1 cellular context compared by ENCODE assay signal in the genomic region with DNA sequence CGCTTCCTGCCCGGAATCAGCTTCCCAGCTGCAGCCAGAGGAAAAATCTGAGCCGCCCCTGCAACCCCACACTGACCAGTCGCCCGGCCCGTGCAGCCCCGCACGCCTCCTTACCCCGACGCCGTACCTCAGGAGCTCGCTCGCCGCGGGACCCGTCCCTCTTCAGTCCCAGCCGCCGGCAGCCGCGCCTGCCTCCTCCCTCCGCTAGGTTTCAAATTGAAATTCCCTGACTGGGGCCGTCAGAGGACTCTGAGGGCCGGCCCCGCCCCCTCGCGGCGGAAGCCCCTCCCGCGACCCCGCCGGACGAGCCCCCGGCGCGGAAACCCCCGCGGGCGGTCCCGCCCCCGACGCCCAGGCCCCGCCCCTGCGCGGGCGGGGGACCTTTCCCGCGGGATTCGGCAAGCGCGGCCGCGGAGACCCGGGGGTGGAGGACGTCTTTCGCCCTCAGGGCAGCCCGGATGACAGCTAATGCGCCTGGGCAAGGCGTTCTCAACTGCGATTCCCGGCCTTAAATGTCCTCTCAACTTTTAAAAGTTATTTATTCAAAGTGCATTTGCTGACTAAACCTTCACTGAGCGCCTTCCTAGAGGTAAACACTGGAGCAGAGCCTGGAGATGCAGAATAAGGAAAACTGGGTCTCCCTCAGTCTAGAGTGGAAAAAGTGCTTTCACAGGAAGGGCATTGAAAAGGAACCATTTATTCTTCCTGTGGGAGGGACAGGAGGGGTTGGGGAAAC.
TF ChIP-seq lines count a peak whose summit lies in the region.

A gene (minus strand): TSS at position 218 of the 736 bp plus-strand sequence. CDS start 106,760 bp downstream, outside the sequence.

TF ChIP-seq in HepG2, 621 proteins besides CTCF, POLR2A, EP300 and RAD21 (continued from another document and continues in another):
- TF ChIP-seq, protein P1, sequence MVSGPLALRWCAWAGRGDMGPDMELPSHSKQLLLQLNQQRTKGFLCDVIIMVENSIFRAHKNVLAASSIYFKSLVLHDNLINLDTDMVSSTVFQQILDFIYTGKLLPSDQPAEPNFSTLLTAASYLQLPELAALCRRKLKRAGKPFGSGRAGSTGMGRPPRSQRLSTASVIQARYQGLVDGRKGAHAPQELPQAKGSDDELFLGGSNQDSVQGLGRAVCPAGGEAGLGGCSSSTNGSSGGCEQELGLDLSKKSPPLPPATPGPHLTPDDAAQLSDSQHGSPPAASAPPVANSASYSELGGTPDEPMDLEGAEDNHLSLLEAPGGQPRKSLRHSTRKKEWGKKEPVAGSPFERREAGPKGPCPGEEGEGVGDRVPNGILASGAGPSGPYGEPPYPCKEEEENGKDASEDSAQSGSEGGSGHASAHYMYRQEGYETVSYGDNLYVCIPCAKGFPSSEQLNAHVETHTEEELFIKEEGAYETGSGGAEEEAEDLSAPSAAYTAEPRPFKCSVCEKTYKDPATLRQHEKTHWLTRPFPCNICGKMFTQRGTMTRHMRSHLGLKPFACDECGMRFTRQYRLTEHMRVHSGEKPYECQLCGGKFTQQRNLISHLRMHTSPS (CRISPR knock-in tag; IDR thresholded peaks at IDR 0.05; ENCODE audit: low read depth) = no peak
- TF ChIP-seq, protein P2, sequence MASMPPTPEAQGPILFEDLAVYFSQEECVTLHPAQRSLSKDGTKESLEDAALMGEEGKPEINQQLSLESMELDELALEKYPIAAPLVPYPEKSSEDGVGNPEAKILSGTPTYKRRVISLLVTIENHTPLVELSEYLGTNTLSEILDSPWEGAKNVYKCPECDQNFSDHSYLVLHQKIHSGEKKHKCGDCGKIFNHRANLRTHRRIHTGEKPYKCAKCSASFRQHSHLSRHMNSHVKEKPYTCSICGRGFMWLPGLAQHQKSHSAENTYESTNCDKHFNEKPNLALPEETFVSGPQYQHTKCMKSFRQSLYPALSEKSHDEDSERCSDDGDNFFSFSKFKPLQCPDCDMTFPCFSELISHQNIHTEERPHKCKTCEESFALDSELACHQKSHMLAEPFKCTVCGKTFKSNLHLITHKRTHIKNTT (CRISPR knock-in tag; IDR thresholded peaks at IDR 0.05) = no peak
- TF ChIP-seq MAFK (conservative IDR thresholded peaks at IDR 0.05 in 1 of 2, IDR thresholded peaks at IDR 0.05 in 1 of 2; ENCODE audit: low read length in 2 of 2) = no peak
- TF ChIP-seq, protein P3, sequence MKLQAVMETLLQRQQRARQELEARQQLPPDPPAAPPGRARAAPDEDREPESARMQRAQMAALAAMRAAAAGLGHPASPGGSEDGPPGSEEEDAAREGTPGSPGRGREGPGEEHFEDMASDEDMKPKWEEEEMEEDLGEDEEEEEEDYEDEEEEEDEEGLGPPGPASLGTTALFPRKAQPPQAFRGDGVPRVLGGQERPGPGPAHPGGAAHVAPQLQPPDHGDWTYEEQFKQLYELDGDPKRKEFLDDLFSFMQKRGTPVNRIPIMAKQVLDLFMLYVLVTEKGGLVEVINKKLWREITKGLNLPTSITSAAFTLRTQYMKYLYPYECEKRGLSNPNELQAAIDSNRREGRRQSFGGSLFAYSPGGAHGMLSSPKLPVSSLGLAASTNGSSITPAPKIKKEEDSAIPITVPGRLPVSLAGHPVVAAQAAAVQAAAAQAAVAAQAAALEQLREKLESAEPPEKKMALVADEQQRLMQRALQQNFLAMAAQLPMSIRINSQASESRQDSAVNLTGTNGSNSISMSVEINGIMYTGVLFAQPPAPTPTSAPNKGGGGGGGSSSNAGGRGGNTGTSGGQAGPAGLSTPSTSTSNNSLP (IDR thresholded peaks at IDR 0.05; ENCODE audit: low read depth, low read length) = no peak
- TF ChIP-seq, protein P4, sequence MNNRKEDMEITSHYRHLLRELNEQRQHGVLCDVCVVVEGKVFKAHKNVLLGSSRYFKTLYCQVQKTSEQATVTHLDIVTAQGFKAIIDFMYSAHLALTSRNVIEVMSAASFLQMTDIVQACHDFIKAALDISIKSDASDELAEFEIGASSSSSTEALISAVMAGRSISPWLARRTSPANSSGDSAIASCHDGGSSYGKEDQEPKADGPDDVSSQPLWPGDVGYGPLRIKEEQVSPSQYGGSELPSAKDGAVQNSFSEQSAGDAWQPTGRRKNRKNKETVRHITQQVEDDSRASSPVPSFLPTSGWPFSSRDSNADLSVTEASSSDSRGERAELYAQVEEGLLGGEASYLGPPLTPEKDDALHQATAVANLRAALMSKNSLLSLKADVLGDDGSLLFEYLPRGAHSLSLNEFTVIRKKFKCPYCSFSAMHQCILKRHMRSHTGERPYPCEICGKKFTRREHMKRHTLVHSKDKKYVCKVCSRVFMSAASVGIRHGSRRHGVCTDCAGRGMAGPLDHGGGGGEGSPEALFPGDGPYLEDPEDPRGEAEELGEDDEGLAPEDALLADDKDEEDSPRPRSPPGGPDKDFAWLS (CRISPR knock-in tag; IDR thresholded peaks at IDR 0.05; ENCODE audit: borderline replicate concordance) = no peak
- TF ChIP-seq, protein P5, sequence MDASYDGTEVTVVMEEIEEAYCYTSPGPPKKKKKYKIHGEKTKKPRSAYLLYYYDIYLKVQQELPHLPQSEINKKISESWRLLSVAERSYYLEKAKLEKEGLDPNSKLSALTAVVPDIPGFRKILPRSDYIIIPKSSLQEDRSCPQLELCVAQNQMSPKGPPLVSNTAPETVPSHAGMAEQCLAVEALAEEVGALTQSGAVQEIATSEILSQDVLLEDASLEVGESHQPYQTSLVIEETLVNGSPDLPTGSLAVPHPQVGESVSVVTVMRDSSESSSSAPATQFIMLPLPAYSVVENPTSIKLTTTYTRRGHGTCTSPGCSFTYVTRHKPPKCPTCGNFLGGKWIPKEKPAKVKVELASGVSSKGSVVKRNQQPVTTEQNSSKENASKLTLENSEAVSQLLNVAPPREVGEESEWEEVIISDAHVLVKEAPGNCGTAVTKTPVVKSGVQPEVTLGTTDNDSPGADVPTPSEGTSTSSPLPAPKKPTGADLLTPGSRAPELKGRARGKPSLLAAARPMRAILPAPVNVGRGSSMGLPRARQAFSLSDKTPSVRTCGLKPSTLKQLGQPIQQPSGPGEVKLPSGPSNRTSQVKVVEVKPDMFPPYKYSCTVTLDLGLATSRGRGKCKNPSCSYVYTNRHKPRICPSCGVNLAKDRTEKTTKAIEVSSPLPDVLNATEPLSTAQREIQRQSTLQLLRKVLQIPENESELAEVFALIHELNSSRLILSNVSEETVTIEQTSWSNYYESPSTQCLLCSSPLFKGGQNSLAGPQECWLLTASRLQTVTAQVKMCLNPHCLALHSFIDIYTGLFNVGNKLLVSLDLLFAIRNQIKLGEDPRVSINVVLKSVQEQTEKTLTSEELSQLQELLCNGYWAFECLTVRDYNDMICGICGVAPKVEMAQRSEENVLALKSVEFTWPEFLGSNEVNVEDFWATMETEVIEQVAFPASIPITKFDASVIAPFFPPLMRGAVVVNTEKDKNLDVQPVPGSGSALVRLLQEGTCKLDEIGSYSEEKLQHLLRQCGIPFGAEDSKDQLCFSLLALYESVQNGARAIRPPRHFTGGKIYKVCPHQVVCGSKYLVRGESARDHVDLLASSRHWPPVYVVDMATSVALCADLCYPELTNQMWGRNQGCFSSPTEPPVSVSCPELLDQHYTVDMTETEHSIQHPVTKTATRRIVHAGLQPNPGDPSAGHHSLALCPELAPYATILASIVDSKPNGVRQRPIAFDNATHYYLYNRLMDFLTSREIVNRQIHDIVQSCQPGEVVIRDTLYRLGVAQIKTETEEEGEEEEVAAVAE (CRISPR knock-in tag; IDR thresholded peaks at IDR 0.05; ENCODE audit: borderline replicate concordance) = peak; percentile 46; the same call in 1 of the 2 replicates
- TF ChIP-seq NR2C2 (CRISPR knock-in tag; IDR thresholded peaks at IDR 0.05; ENCODE audit: borderline replicate concordance) = peak; percentile 79
- no peak for TF ChIP-seq NCOA5 (CRISPR knock-in tag; IDR thresholded peaks at IDR 0.05)
- no peak for TF ChIP-seq ZNF607 (CRISPR knock-in tag; IDR thresholded peaks at IDR 0.05; ENCODE audit: borderline replicate concordance)
- TF ChIP-seq CBX2 (IDR thresholded peaks at IDR 0.05; ENCODE audit: low read depth, low read length) = no peak
- TF ChIP-seq CBX2 (CRISPR knock-in tag; IDR thresholded peaks at IDR 0.05; ENCODE audit: low read depth) = no peak
- TF ChIP-seq FOXP1 (IDR thresholded peaks at IDR 0.05) = no peak
- TF ChIP-seq FOXP1 (CRISPR knock-in tag; IDR thresholded peaks at IDR 0.05) = no peak
- 0 out of 2 replicates have a peak, but pooled peaks have one; percentile 9 for TF ChIP-seq MAF1 (CRISPR knock-in tag; IDR thresholded peaks at IDR 0.05; ENCODE audit: borderline replicate concordance)
- TF ChIP-seq ZNF556 (CRISPR knock-in tag; IDR thresholded peaks at IDR 0.05; ENCODE audit: borderline replicate concordance) = no peak
- TF ChIP-seq ISX (CRISPR knock-in tag; conservative IDR thresholded peaks at IDR 0.05) = 0 out of 2 replicates have a peak, but pooled peaks have one; percentile 10
- no peak for TF ChIP-seq ZNF431 (CRISPR knock-in tag; IDR thresholded peaks at IDR 0.05; ENCODE audit: borderline replicate concordance, low read depth)
- TF ChIP-seq ZNF136 (CRISPR knock-in tag; IDR thresholded peaks at IDR 0.05; ENCODE audit: low read depth) = no peak
- TF ChIP-seq CAMTA2 (CRISPR knock-in tag; IDR thresholded peaks at IDR 0.05; ENCODE audit: borderline replicate concordance) = no peak
- no peak for TF ChIP-seq HNRNPLL (IDR thresholded peaks at IDR 0.05; ENCODE audit: low read depth, low read length, poor library complexity, severe bottlenecking)
- no peak for TF ChIP-seq ZBTB21 (CRISPR knock-in tag; IDR thresholded peaks at IDR 0.05)
- TF ChIP-seq, protein P6, sequence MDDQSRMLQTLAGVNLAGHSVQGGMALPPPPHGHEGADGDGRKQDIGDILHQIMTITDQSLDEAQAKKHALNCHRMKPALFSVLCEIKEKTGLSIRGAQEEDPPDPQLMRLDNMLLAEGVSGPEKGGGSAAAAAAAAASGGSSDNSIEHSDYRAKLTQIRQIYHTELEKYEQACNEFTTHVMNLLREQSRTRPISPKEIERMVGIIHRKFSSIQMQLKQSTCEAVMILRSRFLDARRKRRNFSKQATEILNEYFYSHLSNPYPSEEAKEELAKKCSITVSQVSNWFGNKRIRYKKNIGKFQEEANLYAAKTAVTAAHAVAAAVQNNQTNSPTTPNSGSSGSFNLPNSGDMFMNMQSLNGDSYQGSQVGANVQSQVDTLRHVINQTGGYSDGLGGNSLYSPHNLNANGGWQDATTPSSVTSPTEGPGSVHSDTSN (CRISPR knock-in tag; IDR thresholded peaks at IDR 0.05; ENCODE audit: borderline replicate concordance) = no peak
- TF ChIP-seq PHB2 (IDR thresholded peaks at IDR 0.05; ENCODE audit: partially characterized antibody) = no peak
- TF ChIP-seq, protein P7, sequence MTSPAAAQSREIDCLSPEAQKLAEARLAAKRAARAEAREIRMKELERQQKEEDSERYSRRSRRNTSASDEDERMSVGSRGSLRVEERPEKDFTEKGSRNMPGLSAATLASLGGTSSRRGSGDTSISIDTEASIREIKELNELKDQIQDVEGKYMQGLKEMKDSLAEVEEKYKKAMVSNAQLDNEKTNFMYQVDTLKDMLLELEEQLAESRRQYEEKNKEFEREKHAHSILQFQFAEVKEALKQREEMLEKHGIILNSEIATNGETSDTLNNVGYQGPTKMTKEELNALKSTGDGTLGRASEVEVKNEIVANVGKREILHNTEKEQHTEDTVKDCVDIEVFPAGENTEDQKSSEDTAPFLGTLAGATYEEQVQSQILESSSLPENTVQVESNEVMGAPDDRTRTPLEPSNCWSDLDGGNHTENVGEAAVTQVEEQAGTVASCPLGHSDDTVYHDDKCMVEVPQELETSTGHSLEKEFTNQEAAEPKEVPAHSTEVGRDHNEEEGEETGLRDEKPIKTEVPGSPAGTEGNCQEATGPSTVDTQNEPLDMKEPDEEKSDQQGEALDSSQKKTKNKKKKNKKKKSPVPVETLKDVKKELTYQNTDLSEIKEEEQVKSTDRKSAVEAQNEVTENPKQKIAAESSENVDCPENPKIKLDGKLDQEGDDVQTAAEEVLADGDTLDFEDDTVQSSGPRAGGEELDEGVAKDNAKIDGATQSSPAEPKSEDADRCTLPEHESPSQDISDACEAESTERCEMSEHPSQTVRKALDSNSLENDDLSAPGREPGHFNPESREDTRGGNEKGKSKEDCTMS (CRISPR knock-in tag; conservative IDR thresholded peaks at IDR 0.05) = no peak
- TF ChIP-seq, protein P8, sequence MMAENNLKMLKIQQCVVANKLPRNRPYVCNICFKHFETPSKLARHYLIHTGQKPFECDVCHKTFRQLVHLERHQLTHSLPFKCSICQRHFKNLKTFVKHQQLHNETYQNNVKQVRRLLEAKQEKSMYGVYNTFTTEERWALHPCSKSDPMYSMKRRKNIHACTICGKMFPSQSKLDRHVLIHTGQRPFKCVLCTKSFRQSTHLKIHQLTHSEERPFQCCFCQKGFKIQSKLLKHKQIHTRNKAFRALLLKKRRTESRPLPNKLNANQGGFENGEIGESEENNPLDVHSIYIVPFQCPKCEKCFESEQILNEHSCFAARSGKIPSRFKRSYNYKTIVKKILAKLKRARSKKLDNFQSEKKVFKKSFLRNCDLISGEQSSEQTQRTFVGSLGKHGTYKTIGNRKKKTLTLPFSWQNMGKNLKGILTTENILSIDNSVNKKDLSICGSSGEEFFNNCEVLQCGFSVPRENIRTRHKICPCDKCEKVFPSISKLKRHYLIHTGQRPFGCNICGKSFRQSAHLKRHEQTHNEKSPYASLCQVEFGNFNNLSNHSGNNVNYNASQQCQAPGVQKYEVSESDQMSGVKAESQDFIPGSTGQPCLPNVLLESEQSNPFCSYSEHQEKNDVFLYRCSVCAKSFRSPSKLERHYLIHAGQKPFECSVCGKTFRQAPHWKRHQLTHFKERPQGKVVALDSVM (CRISPR knock-in tag; IDR thresholded peaks at IDR 0.05) = peak; percentile 71
- no peak for TF ChIP-seq HDAC6 (IDR thresholded peaks at IDR 0.05; ENCODE audit: low read depth, low read length)
- peak; percentile 33; the same call in 1 of the 2 replicates for TF ChIP-seq SOX5 (CRISPR knock-in tag; IDR thresholded peaks at IDR 0.05; ENCODE audit: borderline replicate concordance)
- no peak for TF ChIP-seq PRPF4 (IDR thresholded peaks at IDR 0.05; ENCODE audit: low read depth, low read length, poor library complexity, severe bottlenecking)
- TF ChIP-seq ZNF761 (CRISPR knock-in tag; conservative IDR thresholded peaks at IDR 0.05) = 0 out of 2 replicates have a peak, but pooled peaks have one; percentile 71
- no peak; the same call in 1 of the 2 replicates for TF ChIP-seq ONECUT2 (CRISPR knock-in tag; IDR thresholded peaks at IDR 0.05)
- TF ChIP-seq, protein P9, sequence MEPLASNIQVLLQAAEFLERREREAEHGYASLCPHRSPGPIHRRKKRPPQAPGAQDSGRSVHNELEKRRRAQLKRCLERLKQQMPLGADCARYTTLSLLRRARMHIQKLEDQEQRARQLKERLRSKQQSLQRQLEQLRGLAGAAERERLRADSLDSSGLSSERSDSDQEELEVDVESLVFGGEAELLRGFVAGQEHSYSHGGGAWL (CRISPR knock-in tag; IDR thresholded peaks at IDR 0.05) = 0 out of 2 replicates have a peak, but pooled peaks have one; percentile 18
- no peak for TF ChIP-seq ZNF354B (CRISPR knock-in tag; IDR thresholded peaks at IDR 0.05)
- TF ChIP-seq, protein P10, sequence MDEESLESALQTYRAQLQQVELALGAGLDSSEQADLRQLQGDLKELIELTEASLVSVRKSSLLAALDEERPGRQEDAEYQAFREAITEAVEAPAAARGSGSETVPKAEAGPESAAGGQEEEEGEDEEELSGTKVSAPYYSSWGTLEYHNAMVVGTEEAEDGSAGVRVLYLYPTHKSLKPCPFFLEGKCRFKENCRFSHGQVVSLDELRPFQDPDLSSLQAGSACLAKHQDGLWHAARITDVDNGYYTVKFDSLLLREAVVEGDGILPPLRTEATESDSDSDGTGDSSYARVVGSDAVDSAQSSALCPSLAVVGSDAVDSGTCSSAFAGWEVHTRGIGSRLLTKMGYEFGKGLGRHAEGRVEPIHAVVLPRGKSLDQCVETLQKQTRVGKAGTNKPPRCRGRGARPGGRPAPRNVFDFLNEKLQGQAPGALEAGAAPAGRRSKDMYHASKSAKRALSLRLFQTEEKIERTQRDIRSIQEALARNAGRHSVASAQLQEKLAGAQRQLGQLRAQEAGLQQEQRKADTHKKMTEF (CRISPR knock-in tag; IDR thresholded peaks at IDR 0.05) = peak; percentile 53; the same call in 1 of the 2 replicates
